In genomic region chr6:153511896-153512496, GRCh38 we compare ENCODE assay signal across 1 cellular context.
TF ChIP-seq lines count a peak whose summit lies in the region.

No MANE protein-coding gene starts in this region.

TF ChIP-seq in HCT116, 20 proteins besides CTCF, POLR2A, EP300 and RAD21 (continued from another document):
- TF ChIP-seq YY1 (IDR thresholded peaks at IDR 0.05; ENCODE audit: extremely low read depth, insufficient replicate concordance, low read depth, low read length) (no peak), SP1 (IDR thresholded peaks at IDR 0.05; ENCODE audit: low read depth) (no peak), CEBPB (IDR thresholded peaks at IDR 0.05; ENCODE audit: low read depth) (no peak), FOSL1 (IDR thresholded peaks at IDR 0.05; ENCODE audit: low read depth) (no peak), ZBTB33 (IDR thresholded peaks at IDR 0.05; ENCODE audit: extremely low read depth, insufficient replicate concordance, low read length) (no peak)
